Comparison of ENCODE assay signal across 10 cellular contexts in the genomic region with DNA sequence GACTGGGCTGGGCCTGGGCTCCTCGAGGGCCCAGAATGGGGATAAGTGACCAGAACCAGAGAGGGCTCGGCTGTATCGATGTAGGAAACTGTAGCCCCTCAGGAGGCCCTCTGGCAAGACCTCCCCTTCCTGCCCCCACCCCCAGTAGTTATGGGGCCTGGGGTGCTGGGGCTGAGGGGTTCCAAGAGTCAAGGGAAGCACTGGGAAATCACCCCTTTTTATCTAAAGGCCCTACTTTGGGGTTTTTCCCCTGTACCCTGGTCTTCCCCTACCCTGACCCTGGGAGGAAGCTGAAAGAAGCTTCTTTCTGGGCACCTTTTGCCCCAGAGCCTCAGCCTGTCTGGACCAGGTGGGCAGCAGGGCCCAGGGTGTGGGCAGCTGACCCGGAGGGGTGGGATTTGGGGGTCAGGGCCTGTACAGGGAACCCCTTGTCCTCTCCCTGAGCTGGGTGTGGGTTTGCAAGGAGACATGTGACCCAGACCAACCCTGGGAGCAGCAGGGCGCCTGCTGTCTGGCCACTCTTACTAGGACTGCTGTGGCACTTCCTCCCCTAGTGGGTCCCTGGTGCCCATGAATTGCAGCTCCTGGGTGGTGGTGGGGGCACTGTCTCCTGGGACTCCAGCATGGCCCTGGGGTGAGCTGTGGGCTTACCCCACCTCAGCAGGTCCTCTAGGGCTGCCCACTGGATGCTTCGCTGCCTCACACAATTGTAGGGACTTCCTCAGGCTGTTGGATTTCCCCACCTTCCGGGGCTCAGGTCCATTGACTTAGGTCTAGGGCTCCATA. TPM values are rescaled to one million over a fixed set of nuclear protein-coding genes. Genes with fewer than 3 reads are reported as not detected.
DNase-seq lines count a peak whose midpoint lies in the region; ATAC-seq and TF ChIP-seq lines count a peak whose summit lies in the region.
"Had no signal": no experiment of that assay in that cellular context is flagged by ENCODE, and none has a peak within 500 bp of the region (broad histone marks: within the 10 kb centered on the region; RNA-seq: fewer than 3 reads in every experiment).

No MANE protein-coding gene starts in this region.

- H3T11ph ChIP-seq in H9 (ENCODE audit: low read length), result no peak overlapping the region

- H2AK5ac ChIP-seq in H9 (ENCODE audit: insufficient read length, low read length), result no peak overlapping the region

- H3K4me3 ChIP-seq in Loucy (ENCODE audit: low read length, poor library complexity, severe bottlenecking) (peak overlapping the region; percentile 86), esophagus muscularis mucosa (peak overlapping the region; percentile 57 to 68 (median 60))

- H3K79me2 ChIP-seq in Loucy (ENCODE audit: insufficient read depth, low read length), result peaks cover 64% of the 10 kb centered on the region
- H3K79me2 ChIP-seq in H9 (ENCODE audit: insufficient read depth, low read length), result no peaks in the 10 kb centered on the region

- H3F3A ChIP-seq in Loucy (ENCODE audit: low read depth), result peaks cover 7% of the 10 kb centered on the region; the same call in 1 of the 2 replicates

- TF ChIP-seq CTCF in Loucy (conservative IDR thresholded peaks at IDR 0.05; ENCODE audit: low read length) (no peak), esophagus muscularis mucosa (IDR thresholded peaks at IDR 0.05) (no peak), H9 (conservative IDR thresholded peaks at IDR 0.05) (no peak)

- no peak for TF ChIP-seq EP300 in esophagus muscularis mucosa (IDR thresholded peaks at IDR 0.05)

- H2AFZ ChIP-seq in Loucy (ENCODE audit: low read length) (no peak overlapping the region), H9 (ENCODE audit: low read length) (no peak overlapping the region)

- no peak overlapping the region for H3K18ac ChIP-seq in H9 (ENCODE audit: insufficient read length, low read depth, low read length)

- no peaks in the 10 kb centered on the region for H3K9me3 ChIP-seq in Loucy (ENCODE audit: insufficient read depth, low read depth, low read length)
- H3K9me3 ChIP-seq in esophagus muscularis mucosa, result no peaks in the 10 kb centered on the region
- no peaks in the 10 kb centered on the region for H3K9me3 ChIP-seq in H9 (ENCODE audit: control insufficient read depth, low read depth, low read length)

- H3K56ac ChIP-seq in H9 (ENCODE audit: insufficient read length, low read depth, low read length), result no peak overlapping the region

- H3K27me3 ChIP-seq in Loucy (ENCODE audit: insufficient read depth, low read length, poor library complexity, severe bottlenecking) (peaks cover 6% of the 10 kb centered on the region), esophagus muscularis mucosa (peaks cover 0 to 75% (median 13%) of the 10 kb centered on the region in 4 donors), H9 (ENCODE audit: insufficient read depth, low read length) (peaks cover 20% of the 10 kb centered on the region; the same call in 1 of the 2 replicates)

- no peak overlapping the region for H4K8ac ChIP-seq in H9 (replicated peaks; ENCODE audit: insufficient read length, low read depth, low read length)

- no peak overlapping the region for H3K14ac ChIP-seq in H9 (ENCODE audit: insufficient read depth, low read length)

- DNase-seq in esophagus muscularis mucosa (ENCODE audit: extremely low spot score) (no peak), DMS 273 treated with DMSO at 0.1 percent for 48 hours (lab: John Stamatoyannopoulos, UW) (no peak), NCI-H2171 treated with DMSO at 0.1 percent for 48 hours (lab: John Stamatoyannopoulos, UW) (no peak), H9 (no peak)
- DNase-seq in stimulated activated effector memory CD8-positive, alpha-beta T cell treated with anti-CD3 and anti-CD28 coated beads, Interleukin-12 subunit alpha, Interleukin-12 subunit beta, amount 100 ng/mL, for 72 hours (ENCODE audit: low spot score in 2 of 2), result no peak

- H3K23ac ChIP-seq in H9 (ENCODE audit: insufficient read length, low read depth, low read length), result no peak overlapping the region

- no peaks in the 10 kb centered on the region for H3K9me3 Mint-ChIP-seq in stimulated activated effector memory CD8-positive, alpha-beta T cell treated with anti-CD3 and anti-CD28 coated beads, Interleukin-12 subunit alpha, Interleukin-12 subunit beta, amount 100 ng/mL, for 72 hours
- H3K9me3 Mint-ChIP-seq in H9, result 0 out of 5 replicates have a peak, but pooled peaks cover 0 to 2% of the 10 kb centered on the region in 2 experiments

- no peak overlapping the region for H2BK15ac ChIP-seq in H9 (ENCODE audit: low read depth, low read length)

- H2BK20ac ChIP-seq in H9 (ENCODE audit: low read depth, low read length, poor library complexity, severe bottlenecking), result no peak overlapping the region

- H3K4me2 ChIP-seq in Loucy (ENCODE audit: low read depth, low read length, poor library complexity, severe bottlenecking), result peak overlapping the region; percentile 97
- H3K4me2 ChIP-seq in H9 (ENCODE audit: insufficient read depth, insufficient read length, low read length), result no peak overlapping the region

- H2BK5ac ChIP-seq in H9 (ENCODE audit: insufficient read length, low read length), result no peak overlapping the region

- H2BK12ac ChIP-seq in H9 (ENCODE audit: insufficient read length, low read depth, low read length), result no peak overlapping the region

- no peak for TF ChIP-seq POLR2A in esophagus muscularis mucosa (IDR thresholded peaks at IDR 0.05; ENCODE audit: low read depth)

- H3K27ac ChIP-seq in esophagus muscularis mucosa (replicated peaks in 1 of 4) (peak overlapping the region in 2 of 4 donors; percentile 27 to 34), H9 (ENCODE audit: insufficient read length, low read depth, low read length) (no peak overlapping the region)
- H3K27ac ChIP-seq: cardiac muscle cell, GM23248 had no signal

- intact Hi-C loops in esophagus muscularis mucosa (cut with DNase I), result no loop called here

- no peaks in the 10 kb centered on the region for H3K9me2 ChIP-seq in Loucy (replicated peaks; ENCODE audit: low read depth, low read length)

- H3K23me2 ChIP-seq in H9 (ENCODE audit: insufficient read length, low read depth, low read length, poor library complexity, severe bottlenecking), result peaks cover 5% of the 10 kb centered on the region

- no peak overlapping the region for H4K91ac ChIP-seq in H9 (ENCODE audit: insufficient read length, low read depth, low read length)

- H4K20me1 ChIP-seq in Loucy (ENCODE audit: insufficient read depth, low read length, poor library complexity, severe bottlenecking) (peaks cover 5% of the 10 kb centered on the region), H9 (ENCODE audit: control insufficient read depth, insufficient read depth, insufficient read length) (no peaks in the 10 kb centered on the region)

- peaks cover 41% of the 10 kb centered on the region for H3K36me3 Mint-ChIP-seq in stimulated activated effector memory CD8-positive, alpha-beta T cell treated with anti-CD3 and anti-CD28 coated beads, Interleukin-12 subunit alpha, Interleukin-12 subunit beta, amount 100 ng/mL, for 72 hours
- H3K36me3 Mint-ChIP-seq in H9 (ENCODE audit: insufficient read depth in 1 of 3, low read depth in 3 of 3), result no peaks in the 10 kb centered on the region

- H3K4me1 Mint-ChIP-seq in stimulated activated effector memory CD8-positive, alpha-beta T cell treated with anti-CD3 and anti-CD28 coated beads, Interleukin-12 subunit alpha, Interleukin-12 subunit beta, amount 100 ng/mL, for 72 hours, result peaks cover 37% of the 10 kb centered on the region
- H3K4me1 Mint-ChIP-seq in H9, result peaks cover 10 to 16% of the 10 kb centered on the region in 2 experiments

- peak; percentile 18 for ATAC-seq in GM18873 (IDR thresholded peaks at IDR 0.05; ENCODE audit: low FRiP score, unreplicated experiment)
- peak; percentile 27 for ATAC-seq in stimulated activated effector memory CD8-positive, alpha-beta T cell treated with anti-CD3 and anti-CD28 coated beads, Interleukin-12 subunit alpha, Interleukin-12 subunit beta, amount 100 ng/mL, for 72 hours
- no peak for ATAC-seq in GM21360 (IDR thresholded peaks at IDR 0.05; ENCODE audit: unreplicated experiment)

- no peak overlapping the region for H4K5ac ChIP-seq in H9 (ENCODE audit: insufficient read length, low read depth, low read length)

- H3K4me3 Mint-ChIP-seq in stimulated activated effector memory CD8-positive, alpha-beta T cell treated with anti-CD3 and anti-CD28 coated beads, Interleukin-12 subunit alpha, Interleukin-12 subunit beta, amount 100 ng/mL, for 72 hours, result peak overlapping the region; percentile 87
- H3K4me3 Mint-ChIP-seq in H9, result peak overlapping the region in 1 of 2 experiments; percentile 55; a peak in 1 of 5 replicates

- H3K79me1 ChIP-seq in H9 (ENCODE audit: insufficient read depth, low read depth, low read length, poor library complexity, severe bottlenecking), result no peaks in the 10 kb centered on the region

- H3K9ac ChIP-seq in Loucy (ENCODE audit: low read depth, low read length, poor library complexity, severe bottlenecking) (peak overlapping the region; percentile 97), H9 (ENCODE audit: extremely low read depth, insufficient read length, low read length) (no peak overlapping the region)
- H3K9ac ChIP-seq: GM23248 had no signal

- H3K4me1 ChIP-seq in Loucy (ENCODE audit: insufficient read depth, low read length, poor library complexity, severe bottlenecking) (peaks cover 45% of the 10 kb centered on the region), esophagus muscularis mucosa (peaks cover 11 to 20% (median 20%) of the 10 kb centered on the region in 4 donors), H9 (ENCODE audit: insufficient read depth, low read length) (no peaks in the 10 kb centered on the region)

- no peak overlapping the region for H3K4ac ChIP-seq in H9 (ENCODE audit: low read depth, low read length)

- H3K36me3 ChIP-seq in Loucy (ENCODE audit: insufficient read depth, low read length), result peaks cover 5% of the 10 kb centered on the region; the same call in 1 of the 2 replicates
- H3K36me3 ChIP-seq in esophagus muscularis mucosa, result no peaks in the 10 kb centered on the region
- H3K36me3 ChIP-seq: cardiac muscle cell had no signal

- H3K27me3 Mint-ChIP-seq in H9 (ENCODE audit: low read depth), result peaks cover 76% of the 10 kb centered on the region

- H3K27ac Mint-ChIP-seq in stimulated activated effector memory CD8-positive, alpha-beta T cell treated with anti-CD3 and anti-CD28 coated beads, Interleukin-12 subunit alpha, Interleukin-12 subunit beta, amount 100 ng/mL, for 72 hours, result peak overlapping the region; percentile 88
- no peak overlapping the region for H3K27ac Mint-ChIP-seq in H9

- H2BK120ac ChIP-seq in H9 (ENCODE audit: low read depth, low read length, poor library complexity, severe bottlenecking), result no peak overlapping the region

- 60% methylated on average over 3 of the region's 7 CpGs for WGBS in esophagus muscularis mucosa
- no CpG with 5 or more reads among the region's 7 CpGs for WGBS in H9 (ENCODE audit: extremely low coverage, insufficient read length, low lambda C conversion rate)

RNA-seq across cellular contexts. Expression of gene IRF5, which starts 1.5 kb away (rescaled TPM):
- 10 to 100 TPM in 1 of 4 donors, 1 to 10 TPM in 3; 7.6 to 14.5 (median 8.6) TPM for total RNA-seq in esophagus muscularis mucosa
- total RNA-seq in H9 (2021), result 0.70 and 0.74 TPM in 2 replicates
- total RNA-seq: cardiac muscle cell had no signal

RNA-seq across cellular contexts. Expression of gene KCP, which starts 28.8 kb away (rescaled TPM):
- total RNA-seq in esophagus muscularis mucosa (under 1 TPM in 3 of 4 donors, not detected in 1; 0.13 to 0.66 (median 0.29) TPM), H9 (2021) (4.8 and 5.3 TPM in 2 replicates)
- total RNA-seq: GM23248 had no signal
